Comparison of ENCODE assay signal across 8 cellular contexts in the genomic region with DNA sequence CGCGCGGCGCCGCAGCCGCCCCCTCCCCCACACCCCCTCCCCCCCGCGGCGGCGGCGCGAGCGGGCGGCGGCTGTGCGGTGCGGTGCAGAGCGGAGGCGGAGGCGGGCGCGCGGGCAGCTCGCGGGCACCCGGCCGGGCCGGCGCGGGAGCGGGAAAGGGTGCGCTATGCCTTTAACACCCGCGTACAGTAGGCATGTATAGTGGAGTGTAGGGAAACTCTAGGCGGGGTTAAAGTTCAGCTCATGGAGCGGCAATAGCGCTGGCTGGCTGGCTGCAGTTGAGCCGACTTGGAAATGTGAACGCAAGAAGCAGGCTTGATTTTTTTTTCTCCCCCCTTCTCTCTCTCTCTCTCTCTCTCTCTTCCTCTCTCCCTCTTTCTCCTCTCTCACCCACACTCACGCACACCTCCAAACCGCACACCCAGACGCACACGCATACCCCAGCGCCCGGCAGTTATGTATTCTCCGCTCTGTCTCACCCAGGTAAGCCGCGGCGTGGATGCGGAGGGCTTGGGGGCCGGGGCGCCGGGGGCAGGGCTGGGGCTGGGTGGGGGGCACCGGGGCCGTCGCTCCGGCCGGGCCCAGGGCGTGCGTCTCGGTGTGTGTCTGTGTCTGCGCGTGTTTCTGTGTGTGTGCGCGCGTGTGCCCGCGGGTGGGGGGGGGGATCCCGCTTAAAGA. TPM values are rescaled to one million over a fixed set of nuclear protein-coding genes. Genes with fewer than 3 reads are reported as not detected.
DNase-seq lines count a peak whose midpoint lies in the region; ATAC-seq and TF ChIP-seq lines count a peak whose summit lies in the region.

Gene NFIA, plus strand, starts transcription at position 226 of the 678 bp plus-strand sequence.

- no peak within 1 kb of the TSS for H3K27ac ChIP-seq in HL-60 (replicated peaks)

- DNase-seq in AG09309 (ENCODE audit: low read depth) (no peak), HL-60 (ENCODE audit: low read depth in 1 of 2, low spot score in 1 of 2) (peak in 1 of 2 experiments; percentile 36), RPMI8226 (peak; percentile 77), adipocyte (ENCODE audit: low read depth) (peak; percentile 74), Right ventricle myocardium inferior (ENCODE audit: missing footprints) (peak; percentile 80), nucleus accumbens (lab: John Stamatoyannopoulos, UW) (peak in 39 of 56 donors; percentile 17 to 75 (median 56))

- peaks cover 20% of the 10 kb centered on the region for H3K27me3 ChIP-seq in HL-60 (ENCODE audit: insufficient read depth, poor library complexity, severe bottlenecking)
- H3K27me3 ChIP-seq in adipocyte (replicated peaks; ENCODE audit: control insufficient read depth, insufficient read depth, low read length), result no peaks in the 10 kb centered on the region

- H3K9ac ChIP-seq in adipocyte (ENCODE audit: low read length), result peak within 1 kb of the TSS; percentile 90

- ATAC-seq in Right ventricle myocardium inferior, result peak; percentile 43
- no peak for ATAC-seq in HG03196 (IDR thresholded peaks at IDR 0.05; ENCODE audit: unreplicated experiment)
- no peak for ATAC-seq in HG02759 (IDR thresholded peaks at IDR 0.05; ENCODE audit: unreplicated experiment)

- intact Hi-C loops in Right ventricle myocardium inferior (cut with DNase I), result loop anchor here (5.0 kb wide), 2 partner anchors 170 to 235 kb away; no protein-coding TSS in a partner anchor

- H3K9me3 ChIP-seq in adipocyte (ENCODE audit: control insufficient read depth, low read length), result no peaks in the 10 kb centered on the region

- H3K4me1 ChIP-seq in adipocyte (ENCODE audit: control insufficient read depth, insufficient read depth, low read length), result peaks cover 61% of the 10 kb centered on the region

- TF ChIP-seq CTCF in AG09309 (IDR thresholded peaks at IDR 0.05; ENCODE audit: control insufficient read depth, insufficient read depth, low read depth, low read length, missing control alignments) (no peak), HL-60 (IDR thresholded peaks at IDR 0.05; ENCODE audit: insufficient read depth, low read length) (no peak)

- H3K36me3 ChIP-seq in adipocyte (ENCODE audit: control insufficient read depth, insufficient read depth, low read length, severe bottlenecking), result no peaks in the 10 kb centered on the region

- H3K4me3 ChIP-seq in AG09309 (ENCODE audit: control insufficient read depth, low read depth, low read length), result peak within 1 kb of the TSS; percentile 75
- peak within 1 kb of the TSS; percentile 58 for H3K4me3 ChIP-seq in HL-60 (replicated peaks; ENCODE audit: insufficient read depth, low read length)
- H3K4me3 ChIP-seq in adipocyte (ENCODE audit: low read length), result peak within 1 kb of the TSS; percentile 93

RNA-seq across cellular contexts. Expression of gene NFIA, which starts in this region (rescaled TPM):
- 97.6 TPM for total RNA-seq in Right ventricle myocardium inferior
